ENCODE assay signal across 8 cellular contexts in the genomic region with DNA sequence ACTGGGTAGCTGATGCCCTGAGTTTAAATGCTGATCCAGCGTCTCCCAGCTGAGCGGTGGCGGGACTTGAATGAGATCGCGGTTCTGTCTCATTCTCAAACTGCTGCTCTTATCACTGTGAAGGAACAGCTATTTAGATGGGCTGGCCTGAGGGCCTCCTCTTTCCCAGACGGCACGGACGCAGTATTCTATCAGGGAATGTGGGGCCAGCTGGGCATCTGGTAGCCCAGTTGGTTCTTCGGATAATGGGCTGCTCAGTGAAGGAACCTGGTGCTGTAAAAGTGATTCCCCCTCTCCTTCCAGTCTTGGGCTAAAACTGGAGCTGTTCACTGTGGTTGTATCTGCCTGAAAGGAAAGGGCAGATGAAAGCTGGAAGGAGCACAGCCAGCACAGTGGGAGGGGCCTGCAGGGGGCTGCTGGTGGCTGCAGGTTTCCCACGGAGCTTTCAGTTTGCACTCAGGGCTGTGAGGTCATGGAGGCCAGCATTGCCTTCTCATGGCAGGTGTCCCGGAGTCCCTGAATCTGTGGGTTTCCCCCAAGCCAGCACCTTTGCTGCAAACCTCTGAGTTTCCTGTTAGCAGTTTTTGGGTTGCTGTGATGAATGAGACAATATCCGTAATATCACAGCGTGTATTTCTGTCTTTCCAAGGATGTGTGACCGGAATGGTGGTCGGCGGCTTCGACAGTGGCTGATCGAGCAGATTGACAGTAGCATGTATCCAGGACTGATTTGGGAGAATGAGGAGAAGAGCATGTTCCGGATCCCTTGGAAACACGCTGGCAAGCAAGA. TPM values are rescaled to one million over a fixed set of nuclear protein-coding genes. Genes with fewer than 3 reads are reported as not detected.
DNase-seq lines count a peak whose midpoint lies in the region; ATAC-seq and TF ChIP-seq lines count a peak whose summit lies in the region.

No MANE protein-coding gene starts in this region.

- peak; percentile 66 for ATAC-seq in GM18867 (IDR thresholded peaks at IDR 0.05; ENCODE audit: unreplicated experiment)
- ATAC-seq in HG02852 (IDR thresholded peaks at IDR 0.05; ENCODE audit: unreplicated experiment) = peak; percentile 66
- peak; percentile 64 for ATAC-seq in activated B cell treated with CpG ODN at 0.5 μM for 24 hours (ENCODE audit: low read depth)

- H3K9me3 Mint-ChIP-seq in activated B cell treated with CpG ODN at 0.5 μM for 24 hours = no peaks in the 10 kb centered on the region

- peaks cover 79% of the 10 kb centered on the region for H3K36me3 Mint-ChIP-seq in activated B cell treated with CpG ODN at 0.5 μM for 24 hours (ENCODE audit: low read depth)

- H3K4me1 ChIP-seq in breast epithelium = peaks cover 7 to 9% of the 10 kb centered on the region in 2 donors

- H3K36me3 ChIP-seq in breast epithelium = no peaks in the 10 kb centered on the region

- H3K4me3 ChIP-seq in breast epithelium = no peak overlapping the region

- no peaks in the 10 kb centered on the region for H3K27me3 Mint-ChIP-seq in activated B cell treated with CpG ODN at 0.5 μM for 24 hours

- H3K27ac ChIP-seq in breast epithelium = no peak overlapping the region

- H3K27me3 ChIP-seq in breast epithelium = peaks cover 3 to 55% of the 10 kb centered on the region in 2 donors

- DNase-seq in activated B cell treated with CpG ODN at 0.5 μM for 24 hours (peak; percentile 66), islet precursor cell (peak; percentile 84), Kasumi-1 (lab: John Stamatoyannopoulos, UW) (no peak), amniotic stem cell (lab: John Stamatoyannopoulos, UW) (no peak), breast epithelium (ENCODE audit: low spot score in 2 of 2) (no peak), DMS53 (lab: John Stamatoyannopoulos, UW) (no peak)

- H3K9me3 ChIP-seq in breast epithelium = peaks cover 0 to 5% of the 10 kb centered on the region in 2 donors

- peaks cover 85% of the 10 kb centered on the region for H3K4me1 Mint-ChIP-seq in activated B cell treated with CpG ODN at 0.5 μM for 24 hours

- intact Hi-C loops in activated B cell treated with CpG ODN at 0.5 μM for 24 hours (cut with micrococcal nuclease) (loop anchor here (1.0 to 10.0 kb wide), 11 partner anchors 9 to 1482 kb away; a partner anchor contains a TSS), breast epithelium (cut with DNase I; ENCODE audit: low total_unique reads) (no loop called here)

- peak overlapping the region; percentile 84 for H3K4me3 Mint-ChIP-seq in activated B cell treated with CpG ODN at 0.5 μM for 24 hours

- POLR2A ChIA-PET in activated B cell treated with CpG ODN at 0.5 μM for 24 hours (lab: Charles Lee) = interaction anchor here (0.5 to 7.7 kb wide), 25 partner anchors 10 to 611 kb away, joined by 3 to 159 read pairs (median 7); no protein-coding TSS in a partner anchor

- CTCF ChIA-PET in activated B cell treated with CpG ODN at 0.5 μM for 24 hours (lab: Charles Lee) = interaction anchor here (0.8 to 3.8 kb wide), 19 partner anchors 8 to 114 kb away, joined by 3 to 54 read pairs (median 4); no protein-coding TSS in a partner anchor

- TF ChIP-seq CTCF in activated B cell treated with CpG ODN at 0.5 μM for 24 hours (IDR thresholded peaks at IDR 0.05) = no peak
- no peak for TF ChIP-seq CTCF in breast epithelium (IDR thresholded peaks at IDR 0.05)

- no peak for TF ChIP-seq POLR2A in breast epithelium (IDR thresholded peaks at IDR 0.05)

- peak overlapping the region; percentile 95 for H3K27ac Mint-ChIP-seq in activated B cell treated with CpG ODN at 0.5 μM for 24 hours

RNA-seq across cellular contexts. Expression of a gene that starts 3.6 kb away (rescaled TPM):
- total RNA-seq in activated B cell treated with CpG ODN at 0.5 μM for 24 hours = 234 and 248 TPM in 2 replicates
- 100 to 1,000 TPM in 1 of 3 donors, 10 to 100 TPM in 2; 16.7 to 121 (median 20.2) TPM for total RNA-seq in breast epithelium

Comparison
In these comparisons a context has a peak if more than half of its experiments do, and no peak if none do; other contexts are left out.
1. DNase-seq: peak in activated B cell treated with CpG ODN at 0.5 μM for 24 hours (single experiment) and islet precursor cell (single experiment); none in Kasumi-1 (0 of 2), amniotic stem cell (single experiment), breast epithelium (0 of 2) and DMS53 (single experiment).
2. Peak in every context shown above with its lines, with median percentiles within 50 percentile points of each other: ATAC-seq.